ENCODE assay signal across 8 cellular contexts in the genomic region with DNA sequence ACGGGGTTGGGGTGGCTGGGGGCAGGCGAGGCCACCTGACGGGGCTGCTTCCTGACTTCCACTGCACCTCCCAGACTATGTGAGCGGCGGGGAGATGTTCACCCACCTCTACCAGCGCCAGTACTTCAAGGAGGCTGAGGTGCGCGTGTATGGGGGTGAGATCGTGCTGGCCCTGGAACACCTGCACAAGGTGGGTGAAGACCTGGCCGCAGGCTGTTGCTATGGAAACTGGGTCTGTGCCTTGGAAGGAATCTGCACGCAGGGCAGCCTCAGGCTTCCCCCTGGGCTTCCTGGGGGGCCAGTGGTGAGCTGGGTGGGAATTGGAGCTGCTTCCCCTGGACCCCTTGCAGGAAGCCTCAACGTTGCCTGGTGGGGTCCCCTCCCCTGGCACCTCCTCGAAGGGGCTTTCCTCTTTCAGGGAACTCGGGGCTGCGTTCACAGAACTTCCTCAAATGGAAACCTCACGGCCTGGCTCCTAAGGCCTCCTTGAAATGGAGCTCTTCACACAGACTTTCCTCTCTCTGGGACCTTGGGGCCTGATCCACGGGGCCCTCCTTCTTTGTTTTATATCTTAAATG. TPM values are rescaled to one million over a fixed set of nuclear protein-coding genes. Genes with fewer than 3 reads are reported as not detected.
A peak's percentile ranks its signal among the peaks of the same experiment; 100 is the strongest.
DNase-seq lines count a peak whose midpoint lies in the region; ATAC-seq and TF ChIP-seq lines count a peak whose summit lies in the region.

No MANE protein-coding gene starts in this region.

- H3K27ac ChIP-seq in esophagus muscularis mucosa (replicated peaks in 1 of 4) (no peak overlapping the region), thoracic aorta (no peak overlapping the region)

- no peaks in the 10 kb centered on the region for H3K9me3 ChIP-seq in esophagus muscularis mucosa
- no peaks in the 10 kb centered on the region for H3K9me3 ChIP-seq in thoracic aorta

- H3K4me1 Mint-ChIP-seq in activated T-cell treated with anti-CD3 and anti-CD28 coated beads, Interleukin-2, amount 50 U/mL, for 4 hours (ENCODE audit: low read depth) = peaks cover 24% of the 10 kb centered on the region

- no peak for TF ChIP-seq EP300 in esophagus muscularis mucosa (IDR thresholded peaks at IDR 0.05)

- TF ChIP-seq CTCF in esophagus muscularis mucosa (IDR thresholded peaks at IDR 0.05) (no peak), thoracic aorta (IDR thresholded peaks at IDR 0.05) (no peak)

- TF ChIP-seq POLR2A in esophagus muscularis mucosa (IDR thresholded peaks at IDR 0.05; ENCODE audit: low read depth) = no peak

- peaks cover 12 to 55% (median 51%) of the 10 kb centered on the region in 4 donors for H3K36me3 ChIP-seq in esophagus muscularis mucosa
- peaks cover 32% of the 10 kb centered on the region for H3K36me3 ChIP-seq in thoracic aorta

- WGBS in esophagus muscularis mucosa = 68% methylated on average over 10 of the region's 17 CpGs

- no peaks in the 10 kb centered on the region for H3K27me3 Mint-ChIP-seq in activated T-cell treated with anti-CD3 and anti-CD28 coated beads, Interleukin-2, amount 50 U/mL, for 4 hours (ENCODE audit: low read depth)

- peaks cover 19% of the 10 kb centered on the region for H3K36me3 Mint-ChIP-seq in activated T-cell treated with anti-CD3 and anti-CD28 coated beads, Interleukin-2, amount 50 U/mL, for 4 hours (ENCODE audit: insufficient read depth)

- DNase-seq in activated T-cell treated with anti-CD3 and anti-CD28 coated beads, Interleukin-2, amount 50 U/mL, for 4 hours = no peak
- DNase-seq in activated T-cell treated with anti-CD3 and anti-CD28 coated beads for 4 hours = no peak
- DNase-seq in SKM-1 treated with dmso at 0.1 percent for 144 hours (lab: John Stamatoyannopoulos, UW; ENCODE audit: unreplicated experiment) = peak; percentile 23
- no peak for DNase-seq in esophagus muscularis mucosa (ENCODE audit: extremely low spot score)
- no peak for DNase-seq in thoracic aorta (ENCODE audit: low spot score)
- no peak for DNase-seq in DMS 273 treated with DMSO at 0.1 percent for 48 hours (lab: John Stamatoyannopoulos, UW)
- DNase-seq in NCI-H510A treated with DMSO at 0.1 percent for 48 hours (lab: John Stamatoyannopoulos, UW) = no peak
- DNase-seq in NCI-H1694 (lab: John Stamatoyannopoulos, UW) = no peak

- peak overlapping the region; percentile 85 for H3K4me3 Mint-ChIP-seq in activated T-cell treated with anti-CD3 and anti-CD28 coated beads, Interleukin-2, amount 50 U/mL, for 4 hours

- H3K27me3 ChIP-seq in esophagus muscularis mucosa = no peaks in the 10 kb centered on the region
- no peaks in the 10 kb centered on the region for H3K27me3 ChIP-seq in thoracic aorta (replicated peaks; ENCODE audit: insufficient read depth)

- H3K4me3 ChIP-seq in esophagus muscularis mucosa = peak overlapping the region; percentile 76 to 96 (median 78)
- H3K4me3 ChIP-seq in thoracic aorta = peak overlapping the region; percentile 98

- H3K4me1 ChIP-seq in esophagus muscularis mucosa = peaks cover 26 to 38% (median 36%) of the 10 kb centered on the region in 4 donors
- peaks cover 25 to 38% of the 10 kb centered on the region in 2 donors for H3K4me1 ChIP-seq in thoracic aorta (ENCODE audit: control insufficient read depth in 1 of 2, low read depth in 2 of 2)

- intact Hi-C loops in esophagus muscularis mucosa (cut with DNase I) = no loop called here

- H3K9me3 Mint-ChIP-seq in activated T-cell treated with anti-CD3 and anti-CD28 coated beads, Interleukin-2, amount 50 U/mL, for 4 hours = no peaks in the 10 kb centered on the region

- no peak for ATAC-seq in activated T-cell treated with anti-CD3 and anti-CD28 coated beads, Interleukin-2, amount 50 U/mL, for 4 hours
- no peak for ATAC-seq in thoracic aorta (ENCODE audit: insufficient number of reproducible peaks, low FRiP score, low read depth)

RNA-seq across cellular contexts. Expression of a gene that starts 1.5 kb away (rescaled TPM):
- 10 to 100 TPM; 43.3 to 49.9 (median 48.1) TPM for total RNA-seq in activated T-cell treated with anti-CD3 and anti-CD28 coated beads, Interleukin-2, amount 50 U/mL, for 4 hours
- total RNA-seq in esophagus muscularis mucosa (10 to 100 TPM; 19.1 to 36.1 (median 26.0) TPM), thoracic aorta (10 to 100 TPM; 42.5 to 50.0 TPM)

RNA-seq across cellular contexts. Expression of a gene that starts 20.5 kb away (rescaled TPM):
- total RNA-seq in activated T-cell treated with anti-CD3 and anti-CD28 coated beads, Interleukin-2, amount 50 U/mL, for 4 hours = 10 to 100 TPM; 87.4 to 97.9 (median 96.2) TPM
- total RNA-seq in esophagus muscularis mucosa (10 to 100 TPM in 1 of 4 donors, 1 to 10 TPM in 3; 7.0 to 12.5 (median 8.2) TPM), thoracic aorta (10 to 100 TPM; 10.3 to 19.0 TPM)

RNA-seq across cellular contexts. Expression of a gene that starts 42.6 kb away (rescaled TPM):
- 10 to 100 TPM; 78.3 to 96.8 (median 81.0) TPM for total RNA-seq in activated T-cell treated with anti-CD3 and anti-CD28 coated beads, Interleukin-2, amount 50 U/mL, for 4 hours
- total RNA-seq in esophagus muscularis mucosa (100 to 1,000 TPM; 144 to 178 (median 155) TPM), thoracic aorta (100 to 1,000 TPM in 1 of 2 donors, 10 to 100 TPM in 1; 91.1 to 136 TPM)

RNA-seq across cellular contexts. Expression of a gene that starts 43.1 kb away (rescaled TPM):
- total RNA-seq in activated T-cell treated with anti-CD3 and anti-CD28 coated beads, Interleukin-2, amount 50 U/mL, for 4 hours = 100 to 1,000 TPM; 432 to 461 (median 438) TPM
- 100 to 1,000 TPM; 202 to 281 (median 212) TPM for total RNA-seq in esophagus muscularis mucosa
- 100 to 1,000 TPM; 157 to 218 TPM for total RNA-seq in thoracic aorta

RNA-seq across cellular contexts. Expression of a gene that starts 55.2 kb away (rescaled TPM):
- 10 to 100 TPM; 81.5 to 93.4 (median 89.3) TPM for total RNA-seq in activated T-cell treated with anti-CD3 and anti-CD28 coated beads, Interleukin-2, amount 50 U/mL, for 4 hours
- total RNA-seq in esophagus muscularis mucosa = 10 to 100 TPM; 63.5 to 95.8 (median 76.1) TPM
- total RNA-seq in thoracic aorta = 10 to 100 TPM; 33.4 to 46.0 TPM

Comparison
In these comparisons a context has a peak if more than half of its experiments do, and no peak if none do; other contexts are left out.
1. RNA of a gene that starts 20.5 kb away (total RNA-seq): 87.4 to 97.9 TPM in activated T-cell treated with anti-CD3 and anti-CD28 coated beads, Interleukin-2, amount 50 U/mL, for 4 hours; 10.3 to 19.0 TPM in thoracic aorta and 7.0 to 12.5 TPM in esophagus muscularis mucosa; every median in the first group is over 4 times any median in the second.